8 cellular contexts compared by ENCODE assay signal in the genomic region with DNA sequence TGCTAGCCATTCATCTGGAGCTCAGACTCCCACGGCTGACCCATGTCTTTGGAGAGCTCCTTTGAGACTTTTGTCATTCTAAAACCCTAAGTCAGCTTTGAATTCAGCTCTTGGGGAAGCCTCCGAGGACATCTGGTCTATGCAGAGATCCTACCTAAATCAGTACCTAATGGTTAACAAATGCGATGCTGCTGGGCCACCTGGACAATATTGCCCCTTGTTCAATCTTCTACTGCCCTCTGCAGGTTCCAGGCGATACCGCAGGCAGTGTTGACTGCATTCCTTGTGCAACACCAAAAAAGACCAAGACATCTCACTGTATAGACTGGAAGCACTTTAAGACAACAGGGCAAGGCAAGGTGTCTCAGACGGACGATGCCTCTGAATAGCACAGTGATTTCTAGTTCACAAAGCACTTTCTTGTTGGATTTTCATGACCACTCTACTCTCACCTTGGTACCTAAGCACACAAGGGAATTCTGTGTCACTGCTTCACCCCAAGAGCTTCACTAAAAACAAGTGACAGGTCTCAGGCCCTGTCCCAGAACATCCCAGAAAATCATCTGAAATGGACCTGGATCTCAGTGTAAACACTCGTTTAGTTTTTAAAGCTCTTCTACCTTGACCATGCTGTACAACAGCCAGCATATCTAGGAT.
DNase-seq lines count a peak whose midpoint lies in the region; ATAC-seq and TF ChIP-seq lines count a peak whose summit lies in the region.

No MANE protein-coding gene starts in this region.

- H3K4me3 ChIP-seq in GM12864 (ENCODE audit: low read depth, low read length) (no peak overlapping the region), ascending aorta (no peak overlapping the region), skeletal muscle tissue (ENCODE audit: low read length in 3 of 3) (no peak overlapping the region)

- peak; percentile 93 for TF ChIP-seq CTCF in GM12864 (IDR thresholded peaks at IDR 0.05; ENCODE audit: low read depth, low read length, missing control alignments)
- peak; percentile 93 to 97 (median 97) for TF ChIP-seq CTCF in ascending aorta (IDR thresholded peaks at IDR 0.05)

- H3K4me1 ChIP-seq in ascending aorta = peaks cover 0 to 3% of the 10 kb centered on the region in 2 donors
- H3K4me1 ChIP-seq in skeletal muscle tissue (ENCODE audit: control insufficient read depth in 3 of 3, insufficient read depth in 3 of 3, low read length in 3 of 3) = peaks cover 0 to 22% (median 5%) of the 10 kb centered on the region in 3 donors

- no peak overlapping the region for H3K9ac ChIP-seq in skeletal muscle tissue (ENCODE audit: low read depth in 1 of 3, low read length in 3 of 3)

- intact Hi-C loops in ascending aorta (cut with DNase I) = loop anchor here (1.0 to 10.0 kb wide), 5 partner anchors 36 to 349 kb away; a partner anchor contains a TSS

- H3K36me3 Mint-ChIP-seq in T-helper 17 cell (ENCODE audit: low read depth) = no peaks in the 10 kb centered on the region

- H3K9me3 ChIP-seq in T-helper 17 cell (ENCODE audit: control insufficient read depth, low read length, poor library complexity, severe bottlenecking) = no peaks in the 10 kb centered on the region
- H3K9me3 ChIP-seq in ascending aorta = no peaks in the 10 kb centered on the region
- H3K9me3 ChIP-seq in skeletal muscle tissue (ENCODE audit: control insufficient read depth in 3 of 3, low read length in 3 of 3) = no peaks in the 10 kb centered on the region

- H3K27ac Mint-ChIP-seq in T-helper 17 cell = no peak overlapping the region

- H3K27me3 ChIP-seq in ascending aorta (no peaks in the 10 kb centered on the region), skeletal muscle tissue (ENCODE audit: control insufficient read depth in 3 of 3, insufficient read depth in 3 of 3, low read length in 3 of 3) (peaks cover 0 to 3% (median 0%) of the 10 kb centered on the region in 3 donors)

- H3K27ac ChIP-seq in ascending aorta (no peak overlapping the region), skeletal muscle tissue (ENCODE audit: low read depth, low read length) (peak overlapping the region; percentile 13)

- peaks cover 5% of the 10 kb centered on the region for H3K4me1 Mint-ChIP-seq in T-helper 17 cell

- peak; percentile 86 for ATAC-seq in HG02571 (IDR thresholded peaks at IDR 0.05; ENCODE audit: unreplicated experiment)
- ATAC-seq in T-helper 17 cell = peak; percentile 89
- ATAC-seq in GM21423 (IDR thresholded peaks at IDR 0.05; ENCODE audit: unreplicated experiment) = no peak

- H3K36me3 ChIP-seq in ascending aorta (no peaks in the 10 kb centered on the region), skeletal muscle tissue (ENCODE audit: control insufficient read depth in 3 of 3, insufficient read depth in 3 of 3, low read length in 3 of 3) (no peaks in the 10 kb centered on the region)

- peaks cover 30% of the 10 kb centered on the region for H3K27me3 Mint-ChIP-seq in T-helper 17 cell

- H3K4me3 Mint-ChIP-seq in T-helper 17 cell = no peak overlapping the region

- DNase-seq in GM12864 (ENCODE audit: low read depth) = peak; percentile 44
- peak; percentile 72 to 92 (median 87) for DNase-seq in NCI-H1417 (lab: John Stamatoyannopoulos, UW)
- DNase-seq in T-helper 17 cell = peak; percentile 42 to 70 (median 52)
- peak; percentile 40 to 93 for DNase-seq in ascending aorta (ENCODE audit: low spot score in 2 of 2)
- DNase-seq in hippocampal formation (lab: John Stamatoyannopoulos, UW) = peak; percentile 56 to 60
